9 cellular contexts compared by ENCODE assay signal in genomic region chr11:129278586-129279319, GRCh38.
DNase-seq lines count a peak whose midpoint lies in the region; ATAC-seq and TF ChIP-seq lines count a peak whose summit lies in the region.
"Had no signal": no experiment of that assay in that cellular context is flagged by ENCODE, and none has a peak within 500 bp of the region (broad histone marks: within the 10 kb centered on the region; RNA-seq: fewer than 3 reads in every experiment).

No MANE protein-coding gene starts in this region.

- H3K27me3 ChIP-seq in CD8-positive, alpha-beta T cell (ENCODE audit: insufficient read depth, low read length), result no peaks in the 10 kb centered on the region
- no peaks in the 10 kb centered on the region for H3K27me3 ChIP-seq in lung (ENCODE audit: control insufficient read depth, insufficient read depth)
- H3K27me3 ChIP-seq in thyroid gland, result no peaks in the 10 kb centered on the region

- H3K36me3 Mint-ChIP-seq in CD8-positive, alpha-beta T cell, result peaks cover 2% of the 10 kb centered on the region

- H3K4me3 Mint-ChIP-seq in CD8-positive, alpha-beta T cell, result peak overlapping the region; percentile 86

- no peaks in the 10 kb centered on the region for H3K36me3 ChIP-seq in CD8-positive, alpha-beta T cell (ENCODE audit: insufficient read depth, low read length)
- no peaks in the 10 kb centered on the region for H3K36me3 ChIP-seq in lung (ENCODE audit: control insufficient read depth in 2 of 2, insufficient read depth in 2 of 2, low read length in 2 of 2)
- H3K36me3 ChIP-seq in thyroid gland, result no peaks in the 10 kb centered on the region

- peaks cover 29% of the 10 kb centered on the region for H3K4me1 Mint-ChIP-seq in CD8-positive, alpha-beta T cell (ENCODE audit: low read depth)

- peaks cover 14% of the 10 kb centered on the region for H3K4me1 ChIP-seq in CD8-positive, alpha-beta T cell (ENCODE audit: insufficient read depth, low read length)
- H3K4me1 ChIP-seq in lung (ENCODE audit: control insufficient read depth in 2 of 2, insufficient read depth in 2 of 2, low read length in 2 of 2) (peaks cover 8 to 9% of the 10 kb centered on the region in 2 donors), thyroid gland (peaks cover 23 to 32% of the 10 kb centered on the region in 2 donors)

- intact Hi-C loops in CD8-positive, alpha-beta T cell (cut with DNase I, micrococcal nuclease), result loop anchor here (10.0 kb wide), 2 partner anchors 786 to 1036 kb away; partner anchors contain the start of genes ZBTB44 (in 2 of the 2) and APLP2 (in 1 of the 2)
- intact Hi-C loops in thyroid gland (cut with DNase I), result no loop called here

- TF ChIP-seq POLR2A in thyroid gland (IDR thresholded peaks at IDR 0.05), result no peak

- H3K4me3 ChIP-seq in CD8-positive, alpha-beta T cell (ENCODE audit: low read depth, low read length), result peak overlapping the region; percentile 43
- H3K4me3 ChIP-seq in lung (peak overlapping the region; percentile 70), thyroid gland (replicated peaks in 1 of 3) (peak overlapping the region in 2 of 3 donors; percentile 29 to 48)
- H3K4me3 ChIP-seq: K562 had no signal

- POLR2A ChIA-PET in CD8-positive, alpha-beta T cell (lab: Charles Lee), result interaction anchor here (1.2 to 1.4 kb wide), 2 partner anchors 12 to 32 kb away, joined by 3 to 6 read pairs; no protein-coding TSS in a partner anchor

- H3K9me3 Mint-ChIP-seq in CD8-positive, alpha-beta T cell, result no peaks in the 10 kb centered on the region

- TF ChIP-seq CTCF in CD8-positive, alpha-beta T cell (IDR thresholded peaks at IDR 0.05), result no peak
- TF ChIP-seq CTCF in lung (IDR thresholded peaks at IDR 0.05; ENCODE audit: control extremely low read depth, extremely low read depth) (no peak), thyroid gland (IDR thresholded peaks at IDR 0.05) (no peak)

- no peak for ATAC-seq in CD8-positive, alpha-beta T cell
- ATAC-seq in lung (ENCODE audit: insufficient read depth, low FRiP score) (no peak), GM18909 (IDR thresholded peaks at IDR 0.05; ENCODE audit: poor library complexity, unreplicated experiment) (no peak)
- ATAC-seq: K562 had no signal

- CTCF ChIA-PET in CD8-positive, alpha-beta T cell (lab: Charles Lee), result no interaction called here

- no peaks in the 10 kb centered on the region for H3K9me3 ChIP-seq in CD8-positive, alpha-beta T cell (ENCODE audit: low read length)
- no peaks in the 10 kb centered on the region for H3K9me3 ChIP-seq in lung (ENCODE audit: control insufficient read depth in 2 of 2, insufficient read depth in 1 of 2, low read length in 1 of 2)
- H3K9me3 ChIP-seq in thyroid gland, result no peaks in the 10 kb centered on the region

- H3K27ac ChIP-seq in CD8-positive, alpha-beta T cell (ENCODE audit: low read depth, low read length), result no peak overlapping the region
- H3K27ac ChIP-seq in lung (ENCODE audit: low read depth in 1 of 2, low read length in 1 of 2), result no peak overlapping the region
- H3K27ac ChIP-seq in thyroid gland, result peak overlapping the region in 1 of 3 donors; percentile 38

- peaks cover 15% of the 10 kb centered on the region for H3K27me3 Mint-ChIP-seq in CD8-positive, alpha-beta T cell (ENCODE audit: low read depth)

- H3K27ac Mint-ChIP-seq in CD8-positive, alpha-beta T cell, result peak overlapping the region; percentile 86

- DNase-seq in CD8-positive, alpha-beta T cell, result peak in 3 of 7 experiments; percentile 13 to 18 (median 13)
- DNase-seq in HCEC 1CT (peak; percentile 27), RPMI8226 (peak; percentile 6), dermis blood vessel endothelial cell (peak; percentile 32), lung (ENCODE audit: low spot score) (no peak), thyroid gland (peak; percentile 16 to 19), HPDE6-E6E7 (ENCODE audit: extremely low spot score) (no peak)

- WGBS in lung, 2 donors, result 1% methylated on average over 45 to 109 of the region's 109 CpGs
- WGBS in thyroid gland, 2 donors, result 2% methylated on average over 6 to 23 of the region's 109 CpGs

Comparison
In these comparisons a context has a peak if more than half of its experiments do, and no peak if none do; other contexts are left out.
1. DNase-seq: peak in HCEC 1CT (single experiment), RPMI8226 (single experiment), dermis blood vessel endothelial cell (single experiment) and thyroid gland (2 of 2); none in lung (single experiment) and HPDE6-E6E7 (single experiment).
2. Peak in every context shown above with its lines, with median percentiles within 50 percentile points of each other: H3K4me3 ChIP-seq.